Comparison of ENCODE assay signal across 17 cellular contexts in the genomic region with DNA sequence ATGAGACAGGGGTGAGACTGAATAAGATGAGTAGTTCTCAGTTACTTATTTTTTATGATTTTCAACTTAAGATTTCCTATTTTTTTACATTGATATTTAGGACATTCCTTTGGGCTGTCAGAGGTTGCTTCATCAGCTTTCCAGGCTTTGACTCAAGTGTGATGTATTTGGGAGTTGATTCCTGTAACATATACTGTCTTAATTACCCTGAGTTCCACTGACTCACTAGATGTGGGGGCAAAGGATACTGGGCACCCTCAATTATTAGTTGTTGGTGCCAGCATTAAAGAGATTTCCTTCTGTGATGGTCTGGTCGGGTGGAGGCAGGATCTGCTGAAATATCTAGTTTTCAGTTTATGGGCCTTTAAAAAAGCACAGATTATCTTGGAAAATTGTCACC.
A peak's percentile ranks its signal among the peaks of the same experiment; 100 is the strongest.
DNase-seq lines count a peak whose midpoint lies in the region; ATAC-seq and TF ChIP-seq lines count a peak whose summit lies in the region.
"Had no signal": no experiment of that assay in that cellular context is flagged by ENCODE, and none has a peak within 500 bp of the region (broad histone marks: within the 10 kb centered on the region; RNA-seq: fewer than 3 reads in every experiment).

No MANE protein-coding gene starts in this region.

- ATAC-seq in RWPE2 (ENCODE audit: low read depth): peak; percentile 72
- no peak for ATAC-seq in HG03457 (IDR thresholded peaks at IDR 0.05; ENCODE audit: unreplicated experiment)
- ATAC-seq in HG02938 (IDR thresholded peaks at IDR 0.05; ENCODE audit: unreplicated experiment): no peak
- ATAC-seq in GM19455 (IDR thresholded peaks at IDR 0.05; ENCODE audit: unreplicated experiment): no peak

- H3K4me3 ChIP-seq in RWPE2 (ENCODE audit: severe bottlenecking) (no peak overlapping the region), epithelial cell of esophagus (ENCODE audit: low read length) (no peak overlapping the region)
- H3K4me3 ChIP-seq: HAP-1 had no signal

- no peaks in the 10 kb centered on the region for H3K36me3 ChIP-seq in RWPE2 (ENCODE audit: low read depth)
- H3K36me3 ChIP-seq: HAP-1 had no signal

- H3K27ac ChIP-seq in RWPE2 (ENCODE audit: poor library complexity, severe bottlenecking): peak overlapping the region; percentile 10

- DNase-seq in G401 (ENCODE audit: low spot score): peak; percentile 25
- no peak for DNase-seq in RWPE2 (ENCODE audit: low spot score)
- peak; percentile 15 for DNase-seq in epithelial cell of esophagus (ENCODE audit: low read depth)
- DNase-seq in OCI-M2 (lab: John Stamatoyannopoulos, UW; ENCODE audit: unreplicated experiment): no peak
- DNase-seq: 8988T; C1 segment of cervical spinal cord; Calu3; CD4-positive, alpha-beta memory T cell; COR-L47; DMS53; DMS79 treated with DMSO at 0.1 percent for 48 hours; GOT3; HFFc6 had no signal

- no peak for TF ChIP-seq CTCF in RWPE2 (IDR thresholded peaks at IDR 0.05; ENCODE audit: poor library complexity, severe bottlenecking)
- TF ChIP-seq CTCF in epithelial cell of esophagus (IDR thresholded peaks at IDR 0.05; ENCODE audit: insufficient read depth, low read depth, low read length, missing control alignments): no peak

- in situ Hi-C loops in G401 (cut with HindIII; ENCODE audit: low sequenced_read_pairs): no loop called here

- H3K4me1 ChIP-seq in RWPE2 (ENCODE audit: insufficient read depth, poor library complexity, severe bottlenecking): no peaks in the 10 kb centered on the region
- H3K4me1 ChIP-seq: HAP-1 had no signal

- H3K27me3 ChIP-seq in RWPE2 (ENCODE audit: insufficient read depth, poor library complexity, severe bottlenecking): no peaks in the 10 kb centered on the region

- no peaks in the 10 kb centered on the region for H3K9me3 ChIP-seq in RWPE2 (ENCODE audit: severe bottlenecking)
- H3K9me3 ChIP-seq: HAP-1 had no signal

Comparison
In these comparisons a context has a peak if more than half of its experiments do, and no peak if none do; other contexts are left out.
1. DNase-seq: peak in G401 (single experiment) and epithelial cell of esophagus (single experiment); none in RWPE2 (single experiment) and OCI-M2 (single experiment).